Comparison of ENCODE assay signal across 8 cellular contexts in genomic region chr5:96935556-96936430, GRCh38.
DNase-seq lines count a peak whose midpoint lies in the region; ATAC-seq and TF ChIP-seq lines count a peak whose summit lies in the region.

Gene LNPEP (plus strand): TSS chr5:96936080. CDS start chr5:96936156, 76 bp downstream.

- DNase-seq in AG08395 (ENCODE audit: low spot score) (peak; percentile 90), NCI-H345 treated with DMSO at 0.1 percent for 48 hours (lab: John Stamatoyannopoulos, UW; ENCODE audit: unreplicated experiment) (peak; percentile 93), iris pigment epithelial cell (ENCODE audit: low read depth) (peak; percentile 99)
- peak; percentile 85 for DNase-seq in activated CD4-positive, CD25-positive, alpha-beta regulatory T cell treated with anti-CD3 and anti-CD28 coated beads, Interleukin-2, amount 50 U/mL, for 16 hours (ENCODE audit: low read depth, low spot score)
- DNase-seq in central memory CD8-positive, alpha-beta T cell (ENCODE audit: low spot score in 2 of 2) = peak; percentile 81 to 90
- DNase-seq in stimulated activated CD4-positive, alpha-beta T cell treated with anti-CD3 and anti-CD28 coated beads, Interleukin-12 subunit alpha, Interleukin-12 subunit beta, amount 100 ng/mL, for 4 hours = peak; percentile 92

- in situ Hi-C loops in GM18951 (cut with MboI; ENCODE audit: low sequenced_read_pairs, unreplicated experiment) = no loop called here

- peak; percentile 89 for TF ChIP-seq POLR2A in GM18951 (IDR thresholded peaks at IDR 0.05; ENCODE audit: extremely low read depth, insufficient read depth, insufficient read length)

- peak within 1 kb of the TSS; percentile 83 for H3K4me3 Mint-ChIP-seq in central memory CD8-positive, alpha-beta T cell

- no peaks in the 10 kb centered on the region for H3K27me3 Mint-ChIP-seq in central memory CD8-positive, alpha-beta T cell

- no peaks in the 10 kb centered on the region for H3K9me3 Mint-ChIP-seq in central memory CD8-positive, alpha-beta T cell

- peaks cover 26% of the 10 kb centered on the region for H3K36me3 Mint-ChIP-seq in central memory CD8-positive, alpha-beta T cell (ENCODE audit: insufficient read depth)

- peak; percentile 43 for ATAC-seq in HG03280 (IDR thresholded peaks at IDR 0.05; ENCODE audit: unreplicated experiment)
- ATAC-seq in central memory CD8-positive, alpha-beta T cell (replicated peaks; ENCODE audit: extremely low read depth, poor library complexity, severe bottlenecking) = peak; percentile 52

- H3K27ac Mint-ChIP-seq in central memory CD8-positive, alpha-beta T cell (ENCODE audit: low read depth) = peak within 1 kb of the TSS; percentile 90

- peaks cover 51% of the 10 kb centered on the region for H3K4me1 Mint-ChIP-seq in central memory CD8-positive, alpha-beta T cell

Comparison
In these comparisons a context has a peak if more than half of its experiments do, and no peak if none do; other contexts are left out.
1. Peak in every context shown above with its lines: DNase-seq and ATAC-seq.